In the genomic region with DNA sequence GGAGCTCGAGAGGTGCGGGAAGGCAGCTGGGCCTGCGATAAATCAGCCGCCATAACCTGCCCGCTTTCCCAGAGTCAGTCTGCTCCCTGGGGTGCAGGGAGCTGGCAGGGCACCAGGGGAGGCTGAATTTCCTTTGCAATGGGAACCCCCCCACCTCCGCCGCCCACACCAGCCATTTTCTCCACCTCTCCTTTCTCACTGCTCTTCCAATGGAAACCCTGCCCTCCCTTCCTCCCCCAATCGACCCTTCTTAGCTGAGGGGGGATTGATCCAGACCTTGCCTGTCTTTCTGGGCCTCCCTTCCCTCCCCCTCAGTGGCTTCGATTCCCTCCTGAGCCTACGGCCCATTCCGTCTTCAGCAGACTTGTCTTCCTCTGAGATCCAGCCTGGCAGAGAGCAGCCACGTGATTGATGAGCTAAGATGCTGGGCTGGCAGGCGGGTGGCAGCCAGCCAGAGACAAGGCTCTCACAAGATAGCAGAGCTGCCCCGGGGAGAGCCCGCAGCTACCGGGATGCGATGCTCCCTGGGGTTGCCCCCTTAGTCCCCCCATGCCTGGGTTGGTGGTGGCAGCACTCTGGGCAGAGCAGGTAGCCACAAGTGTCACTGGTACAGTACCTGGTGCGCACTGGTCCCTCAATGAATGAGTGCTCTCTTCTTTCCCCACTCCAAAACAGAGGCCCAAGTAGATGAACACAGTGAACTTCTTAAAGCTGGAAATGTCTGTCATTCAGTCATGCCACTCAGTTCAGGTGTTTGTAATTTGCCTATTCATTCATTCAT, we compare ENCODE assay signal across 1 cellular context.
TF ChIP-seq lines count a peak whose summit lies in the region.

No MANE protein-coding gene starts in this region.

TF ChIP-seq in neural cell, 6 proteins besides CTCF, POLR2A, EP300 and RAD21 (continued from another document):
- TF ChIP-seq MXI1 (conservative IDR thresholded peaks at IDR 0.05; ENCODE audit: poor library complexity, severe bottlenecking) (no peak), POLR2AphosphoS5 (IDR thresholded peaks at IDR 0.05) (no peak), TAF1 (IDR thresholded peaks at IDR 0.05; ENCODE audit: low read depth) (no peak)
TF ChIP-seq in neural cell: peak in this region for 0.
